31 cellular contexts compared by ENCODE assay signal in the genomic region with DNA sequence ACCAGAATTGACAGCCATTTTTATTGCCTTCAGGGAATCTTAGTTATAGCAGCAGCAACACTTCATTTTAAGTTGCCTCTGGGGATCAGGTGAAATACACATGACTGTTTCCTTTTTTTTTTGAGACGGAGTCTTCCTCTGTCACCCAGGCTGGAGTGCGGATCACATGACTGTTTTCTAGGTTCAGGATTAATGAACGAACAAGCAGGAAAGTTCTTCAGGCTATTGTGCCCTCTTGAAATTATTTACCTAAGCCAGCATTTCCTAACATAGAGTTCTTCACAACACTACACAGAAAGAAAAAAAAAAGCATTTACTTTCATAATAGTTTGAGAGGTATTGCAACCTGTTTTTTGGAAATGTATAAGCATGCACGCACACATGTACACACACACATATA.
"Had no signal": no experiment of that assay in that cellular context is flagged by ENCODE, and none has a peak within 500 bp of the region (broad histone marks: within the 10 kb centered on the region; RNA-seq: fewer than 3 reads in every experiment).

No MANE protein-coding gene starts in this region.

- H3K27me3 Mint-ChIP-seq: activated CD4-positive, alpha-beta memory T cell treated with anti-CD3 and anti-CD28 coated beads, Interleukin-2, amount 10 ng/mL, durations not matched to agents 7 days and 5 days; activated CD4-positive, alpha-beta T cell treated with anti-CD3 and anti-CD28 coated beads, Interleukin-2, amount 10 ng/mL, durations not matched to agents 7 days and 5 days; activated naive CD4-positive, alpha-beta T cell treated with anti-CD3 and anti-CD28 coated beads, Interleukin-2, amount 10 ng/mL, durations not matched to agents 7 days and 5 days; activated naive CD8-positive, alpha-beta T cell treated with anti-CD3 and anti-CD28 coated beads, Interleukin-2, amount 10 ng/mL, durations not matched to agents 7 days and 5 days; activated T-cell treated with anti-CD3 and anti-CD28 coated beads, Interleukin-2, amount 50 U/mL, for 24 hours had no signal

- H3K4me1 Mint-ChIP-seq: activated CD4-positive, alpha-beta memory T cell treated with anti-CD3 and anti-CD28 coated beads, Interleukin-2, amount 10 ng/mL, durations not matched to agents 7 days and 5 days; activated CD4-positive, alpha-beta T cell treated with anti-CD3 and anti-CD28 coated beads, Interleukin-2, amount 10 ng/mL, durations not matched to agents 7 days and 5 days; activated naive CD4-positive, alpha-beta T cell treated with anti-CD3 and anti-CD28 coated beads, Interleukin-2, amount 10 ng/mL, durations not matched to agents 7 days and 5 days; activated naive CD8-positive, alpha-beta T cell treated with anti-CD3 and anti-CD28 coated beads, Interleukin-2, amount 10 ng/mL, durations not matched to agents 7 days and 5 days; brain; WTC11 had no signal

- FAIRE-seq: endothelial cell of umbilical vein had no signal

- DNase-seq: activated CD4-positive, alpha-beta memory T cell treated with anti-CD3 and anti-CD28 coated beads, Interleukin-2, amount 10 ng/mL, durations not matched to agents 7 days and 5 days; activated CD4-positive, alpha-beta T cell treated with anti-CD3 and anti-CD28 coated beads for 1 hour; activated CD4-positive, alpha-beta T cell treated with anti-CD3 and anti-CD28 coated beads for 4 hours; activated CD4-positive, alpha-beta T cell treated with anti-CD3 and anti-CD28 coated beads, Interleukin-2, amount 10 ng/mL, durations not matched to agents 7 days and 5 days; activated CD4-positive, alpha-beta T cell treated with anti-CD3 and anti-CD28 coated beads, Interleukin-2, amount 50 U/mL, for 4 hours; activated CD8-positive, alpha-beta memory T cell treated with anti-CD3 and anti-CD28 coated beads, Interleukin-2, amount 50 U/mL, for 48 hours; activated gamma-delta T cell; activated naive CD4-positive, alpha-beta T cell; activated naive CD4-positive, alpha-beta T cell treated with anti-CD3 and anti-CD28 coated beads, Interleukin-2, amount 10 ng/mL, durations not matched to agents 7 days and 5 days; activated naive CD8-positive, alpha-beta T cell treated with anti-CD3 and anti-CD28 coated beads, Interleukin-2, amount 10 ng/mL, durations not matched to agents 7 days and 5 days; activated T-cell treated with anti-CD3 and anti-CD28 coated beads for 4 hours; activated T-cell treated with anti-CD3 and anti-CD28 coated beads, Interleukin-2, amount 50 U/mL, for 24 hours; activated T-cell treated with anti-CD3 and anti-CD28 coated beads, Interleukin-2, amount 50 U/mL, for 72 hours; central memory CD4-positive, alpha-beta T cell; cerebellar nuclear complex; colonic mucosa; effector CD8-positive, alpha-beta T cell; esophagus squamous epithelium; foreskin melanocyte; head of caudate nucleus; T-helper 2 cell had no signal

- H3K36me3 Mint-ChIP-seq: activated naive CD4-positive, alpha-beta T cell treated with anti-CD3 and anti-CD28 coated beads, Interleukin-2, amount 10 ng/mL, durations not matched to agents 7 days and 5 days; activated naive CD4-positive, alpha-beta T cell treated with anti-CD3 and anti-CD28 coated beads, Interleukin-2, amount 50 U/mL, for 72 hours; activated naive CD8-positive, alpha-beta T cell treated with anti-CD3 and anti-CD28 coated beads, Interleukin-2, amount 10 ng/mL, durations not matched to agents 7 days and 5 days; brain had no signal

- H3K9me3 ChIP-seq: ascending aorta, breast epithelium, colonic mucosa, esophagus squamous epithelium, gastroesophageal sphincter had no signal

- H3K27ac ChIP-seq: ascending aorta, breast epithelium, cardiac muscle cell, colonic mucosa, epithelial cell of prostate, esophagus squamous epithelium, gastroesophageal sphincter, VCaP had no signal

- H3K27me3 ChIP-seq: ascending aorta, breast epithelium, cardiac muscle cell, colonic mucosa, esophagus squamous epithelium, gastroesophageal sphincter had no signal

- H3K27ac Mint-ChIP-seq: activated CD4-positive, alpha-beta memory T cell treated with anti-CD3 and anti-CD28 coated beads, Interleukin-2, amount 10 ng/mL, durations not matched to agents 7 days and 5 days; activated CD4-positive, alpha-beta T cell treated with anti-CD3 and anti-CD28 coated beads, Interleukin-2, amount 10 ng/mL, durations not matched to agents 7 days and 5 days; activated naive CD4-positive, alpha-beta T cell treated with anti-CD3 and anti-CD28 coated beads, Interleukin-2, amount 10 ng/mL, durations not matched to agents 7 days and 5 days; activated naive CD4-positive, alpha-beta T cell treated with anti-CD3 and anti-CD28 coated beads, Interleukin-2, amount 50 U/mL, for 72 hours; activated naive CD8-positive, alpha-beta T cell treated with anti-CD3 and anti-CD28 coated beads, Interleukin-2, amount 10 ng/mL, durations not matched to agents 7 days and 5 days; activated T-cell treated with anti-CD3 and anti-CD28 coated beads, Interleukin-2, amount 50 U/mL, for 24 hours; activated T-cell treated with anti-CD3 and anti-CD28 coated beads, Interleukin-2, amount 50 U/mL, for 72 hours; brain; WTC11 had no signal

- H3K4me3 Mint-ChIP-seq: activated CD4-positive, alpha-beta memory T cell treated with anti-CD3 and anti-CD28 coated beads, Interleukin-2, amount 10 ng/mL, durations not matched to agents 7 days and 5 days; activated CD4-positive, alpha-beta T cell treated with anti-CD3 and anti-CD28 coated beads, Interleukin-2, amount 10 ng/mL, durations not matched to agents 7 days and 5 days; activated naive CD4-positive, alpha-beta T cell treated with anti-CD3 and anti-CD28 coated beads, Interleukin-2, amount 10 ng/mL, durations not matched to agents 7 days and 5 days; activated naive CD8-positive, alpha-beta T cell treated with anti-CD3 and anti-CD28 coated beads, Interleukin-2, amount 10 ng/mL, durations not matched to agents 7 days and 5 days; activated T-cell treated with anti-CD3 and anti-CD28 coated beads, Interleukin-2, amount 50 U/mL, for 24 hours; activated T-cell treated with anti-CD3 and anti-CD28 coated beads, Interleukin-2, amount 50 U/mL, for 72 hours; brain; WTC11 had no signal

- H3K4me3 ChIP-seq: ascending aorta, breast epithelium, cardiac muscle cell, colonic mucosa, esophagus squamous epithelium, gastroesophageal sphincter had no signal

- H3K36me3 ChIP-seq: ascending aorta, breast epithelium, cardiac muscle cell, colonic mucosa, esophagus squamous epithelium, gastroesophageal sphincter had no signal

- ATAC-seq: activated naive CD4-positive, alpha-beta T cell treated with anti-CD3 and anti-CD28 coated beads, Interleukin-2, amount 50 U/mL, for 72 hours; activated T-cell treated with anti-CD3 and anti-CD28 coated beads, Interleukin-2, amount 50 U/mL, for 72 hours; gastroesophageal sphincter; WTC11 had no signal

- H3K4me1 ChIP-seq: ascending aorta, breast epithelium, colonic mucosa, esophagus squamous epithelium, gastroesophageal sphincter had no signal
